In genomic region chr15:67021455-67021854, GRCh38 we compare ENCODE assay signal across 3 cellular contexts.
TF ChIP-seq lines count a peak whose summit lies in the region.

No MANE protein-coding gene starts in this region.

TF ChIP-seq in GM23338, 12 proteins besides CTCF, POLR2A, EP300 and RAD21 (continues in another document):
- TF ChIP-seq ZNF462 (CRISPR knock-in tag; IDR thresholded peaks at IDR 0.05) (no peak), ZNF114 (CRISPR knock-in tag; IDR thresholded peaks at IDR 0.05) (no peak), ETS1 (IDR thresholded peaks at IDR 0.05) (no peak), CREB1 (CRISPR knock-in tag; IDR thresholded peaks at IDR 0.05; ENCODE audit: low read depth) (no peak), EZH2phosphoT487 (IDR thresholded peaks at IDR 0.05; ENCODE audit: unreplicated experiment) (no peak)

TF ChIP-seq in IMR-90, 13 proteins besides CTCF, POLR2A, EP300 and RAD21:
- TF ChIP-seq USF2 (IDR thresholded peaks at IDR 0.05; ENCODE audit: low read depth, low read length) (no peak), RCOR1 (IDR thresholded peaks at IDR 0.05; ENCODE audit: insufficient replicate concordance, low read length) (no peak), MAFK (IDR thresholded peaks at IDR 0.05; ENCODE audit: low read depth, low read length) (no peak), CHD1 (IDR thresholded peaks at IDR 0.05; ENCODE audit: low read depth, low read length) (no peak), BHLHE40 (IDR thresholded peaks at IDR 0.05; ENCODE audit: low read depth, low read length) (no peak), CEBPB (IDR thresholded peaks at IDR 0.05; ENCODE audit: low read depth, low read length) (no peak), SMC3 (IDR thresholded peaks at IDR 0.05; ENCODE audit: low read depth, low read length) (no peak), MXI1 (IDR thresholded peaks at IDR 0.05; ENCODE audit: borderline replicate concordance, low read depth, low read length) (no peak), RFX5 (IDR thresholded peaks at IDR 0.05; ENCODE audit: low read depth, low read length) (no peak), FOS (IDR thresholded peaks at IDR 0.05; ENCODE audit: low read depth, low read length) (no peak), MAZ (IDR thresholded peaks at IDR 0.05; ENCODE audit: borderline replicate concordance, low read depth, low read length) (no peak)

TF ChIP-seq in H1, 55 proteins besides CTCF, POLR2A, EP300 and RAD21:
- no peak for TF ChIP-seq EGR1 (IDR thresholded peaks at IDR 0.05; ENCODE audit: borderline replicate concordance, low read depth, low read length)
- TF ChIP-seq CHD7 (IDR thresholded peaks at IDR 0.05; ENCODE audit: insufficient replicate concordance, low read length) = no peak
- TF ChIP-seq CTBP2 (IDR thresholded peaks at IDR 0.05; ENCODE audit: borderline replicate concordance, insufficient read depth, insufficient read length, low read length) = no peak
- no peak for TF ChIP-seq RBBP5 (IDR thresholded peaks at IDR 0.05; ENCODE audit: borderline replicate concordance, low read depth, low read length)
- no peak for TF ChIP-seq ATF2 (IDR thresholded peaks at IDR 0.05; ENCODE audit: low read length)
- no peak for TF ChIP-seq TAF7 (optimal IDR thresholded peaks at IDR 0.05; ENCODE audit: borderline replicate concordance, low read depth, low read length)
- no peak for TF ChIP-seq SP1 (IDR thresholded peaks at IDR 0.05; ENCODE audit: low read depth, low read length)
- TF ChIP-seq HDAC2 (IDR thresholded peaks at IDR 0.05; ENCODE audit: borderline replicate concordance in 1 of 2, low read depth in 2 of 2, low read length in 2 of 2) = no peak
- TF ChIP-seq E2F6 (IDR thresholded peaks at IDR 0.05) = no peak
- no peak for TF ChIP-seq BRCA1 (IDR thresholded peaks at IDR 0.05; ENCODE audit: low read depth, low read length)
- TF ChIP-seq SIRT6 (IDR thresholded peaks at IDR 0.05; ENCODE audit: low read length) = no peak
- TF ChIP-seq MAFK (IDR thresholded peaks at IDR 0.05; ENCODE audit: low read depth, low read length) = no peak
- no peak for TF ChIP-seq TCF12 (IDR thresholded peaks at IDR 0.05; ENCODE audit: low read depth, low read length)
- TF ChIP-seq HDAC6 (IDR thresholded peaks at IDR 0.05; ENCODE audit: low read depth, low read length) = no peak
- TF ChIP-seq NANOG (IDR thresholded peaks at IDR 0.05; ENCODE audit: insufficient read depth, low read depth, low read length, poor library complexity, severe bottlenecking) = no peak
- no peak for TF ChIP-seq SAP30 (IDR thresholded peaks at IDR 0.05; ENCODE audit: insufficient read depth, insufficient replicate concordance, low read length)
- no peak for TF ChIP-seq MAX (IDR thresholded peaks at IDR 0.05)
- TF ChIP-seq JUND (IDR thresholded peaks at IDR 0.05; ENCODE audit: low read length) = no peak
- no peak for TF ChIP-seq ZNF274 (IDR thresholded peaks at IDR 0.05; ENCODE audit: borderline replicate concordance, extremely low read depth, low read length)
